ENCODE assay signal across 10 cellular contexts in the genomic region with DNA sequence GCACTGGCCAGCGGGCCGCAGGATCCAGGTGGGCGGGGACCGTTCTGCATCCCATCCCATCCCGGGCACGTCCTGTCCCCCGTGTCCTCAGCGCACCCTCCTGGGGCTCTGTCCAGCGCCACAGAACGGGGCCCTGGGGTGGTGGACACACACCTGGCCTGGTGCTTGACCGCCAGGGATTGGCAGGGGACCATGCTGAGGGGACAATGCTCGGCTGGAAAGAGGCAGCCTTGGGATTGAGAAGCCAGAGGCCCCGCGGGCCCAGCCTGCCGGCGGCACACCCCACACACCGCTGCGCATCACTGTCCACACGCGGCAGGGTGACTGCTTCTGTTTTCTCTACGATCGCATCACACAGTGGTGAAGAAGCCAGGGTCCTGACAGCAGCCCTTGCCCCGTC.
"Had no signal": no experiment of that assay in that cellular context is flagged by ENCODE, and none has a peak within 500 bp of the region (broad histone marks: within the 10 kb centered on the region; RNA-seq: fewer than 3 reads in every experiment).

No MANE protein-coding gene starts in this region.

- ATAC-seq: GM23338, HCT116 had no signal

- H3K9me3 ChIP-seq: HAP-1 had no signal

- FAIRE-seq: H54 had no signal

- DNase-seq: GM23248, GOT3, H7, H9, HCEC 1CT, HFFc6 had no signal

- H3K4me3 ChIP-seq: GM23248, GM23338, HAP-1 had no signal

- H2AFZ ChIP-seq: GM23248, GM23338 had no signal

- H3K9ac ChIP-seq: GM23248 had no signal

- H3K4me2 ChIP-seq: GM23338 had no signal

- H3K36me3 ChIP-seq: HAP-1 had no signal

- H3K27ac ChIP-seq: GM23248 had no signal

- H3K4me1 ChIP-seq: HAP-1 had no signal
